Comparison of ENCODE assay signal across 19 cellular contexts in genomic region chr13:96898212-96898611, GRCh38.
A peak's percentile ranks its signal among the peaks of the same experiment; 100 is the strongest.
DNase-seq lines count a peak whose midpoint lies in the region; TF ChIP-seq lines count a peak whose summit lies in the region.
"Had no signal": no experiment of that assay in that cellular context is flagged by ENCODE, and none has a peak within 500 bp of the region (broad histone marks: within the 10 kb centered on the region; RNA-seq: fewer than 3 reads in every experiment).

No MANE protein-coding gene starts in this region.

- TF ChIP-seq CTCF in hepatocyte (IDR thresholded peaks at IDR 0.05; ENCODE audit: poor library complexity) = no peak

- H2AFZ ChIP-seq in ACC112 (ENCODE audit: low read length, unreplicated experiment) (no peak overlapping the region), hepatocyte (no peak overlapping the region)
- H2AFZ ChIP-seq: parathyroid adenoma had no signal

- H3K79me2 ChIP-seq in ACC112 (ENCODE audit: control insufficient read depth, insufficient read depth, low read length, unreplicated experiment) (no peaks in the 10 kb centered on the region), hepatocyte (no peaks in the 10 kb centered on the region)
- H3K79me2 ChIP-seq: parathyroid adenoma had no signal

- H3K36me3 ChIP-seq in ACC112 (ENCODE audit: insufficient read depth, low read length) (no peaks in the 10 kb centered on the region), SJCRH30 (no peaks in the 10 kb centered on the region), mesodermal cell (ENCODE audit: control insufficient read depth, insufficient read depth, low read length) (no peaks in the 10 kb centered on the region), hepatocyte (replicated peaks; ENCODE audit: insufficient read depth, low read depth) (no peaks in the 10 kb centered on the region)
- H3K36me3 ChIP-seq: esophagus squamous epithelium had no signal

- H3K9me2 ChIP-seq in hepatocyte (replicated peaks; ENCODE audit: insufficient read depth) = no peaks in the 10 kb centered on the region

- H3K4me1 ChIP-seq in ACC112 (ENCODE audit: control insufficient read depth, insufficient read depth, low read length, unreplicated experiment) (peaks cover 5% of the 10 kb centered on the region), SJCRH30 (peaks cover 14% of the 10 kb centered on the region), mesodermal cell (ENCODE audit: control insufficient read depth, insufficient read depth, low read length, poor library complexity, severe bottlenecking) (peaks cover 10% of the 10 kb centered on the region), hepatocyte (ENCODE audit: insufficient read depth) (peaks cover 5% of the 10 kb centered on the region)
- H3K4me1 ChIP-seq: esophagus squamous epithelium had no signal

- H3K4me3 ChIP-seq in ACC112 (ENCODE audit: low read depth, low read length) (peak overlapping the region; percentile 19; the same call in 1 of the 2 replicates), SJCRH30 (no peak overlapping the region), mesodermal cell (ENCODE audit: extremely low read depth, insufficient read depth, low read length, poor library complexity, severe bottlenecking) (no peak overlapping the region), hepatocyte (no peak overlapping the region)
- H3K4me3 ChIP-seq: esophagus squamous epithelium had no signal

- DNase-seq in SJCRH30 (peak in 1 of 2 experiments; percentile 26), dedifferentiated amniotic fluid mesenchymal stem cell (ENCODE audit: extremely low spot score) (peak; percentile 62), hepatocyte (ENCODE audit: low spot score) (no peak), NCI-H345 treated with DMSO at 0.1 percent for 48 hours (lab: John Stamatoyannopoulos, UW; ENCODE audit: unreplicated experiment) (no peak), NCI-H2029 treated with DMSO at 0.1 percent for 48 hours (lab: John Stamatoyannopoulos, UW) (no peak), NCI-H524 treated with DMSO at 0.1 percent for 48 hours (lab: John Stamatoyannopoulos, UW) (no peak)
- DNase-seq: activated CD4-positive, alpha-beta T cell treated with anti-CD3 and anti-CD28 coated beads for 48 hours; activated effector memory CD4-positive, alpha-beta T cell treated with Interleukin-2 at 50 U/mL for 16 hours; CD4-positive, CD25-positive, alpha-beta regulatory T cell; DMS79; esophagus squamous epithelium; naive B cell; NCI-H1105; NCI-H774; stimulated activated CD4-positive, alpha-beta T cell treated with anti-CD3 and anti-CD28 coated beads, Interleukin-12 subunit alpha, Interleukin-12 subunit beta, amount 100 ng/mL, for 4 hours had no signal

- peak overlapping the region; percentile 57 for H3K27ac ChIP-seq in ACC112 (ENCODE audit: low read depth, low read length)
- peak overlapping the region; percentile 81 for H3K27ac ChIP-seq in SJCRH30
- H3K27ac ChIP-seq in mesodermal cell (ENCODE audit: low read depth, low read length, severe bottlenecking) = peak overlapping the region; percentile 83
- no peak overlapping the region for H3K27ac ChIP-seq in hepatocyte
- H3K27ac ChIP-seq: KMS-11, parathyroid adenoma had no signal

- no peaks in the 10 kb centered on the region for H4K20me1 ChIP-seq in hepatocyte (ENCODE audit: insufficient read depth, poor library complexity, severe bottlenecking)

- H3K9me3 ChIP-seq in SJCRH30 (replicated peaks) (no peaks in the 10 kb centered on the region), mesodermal cell (ENCODE audit: control insufficient read depth, low read length) (no peaks in the 10 kb centered on the region), hepatocyte (ENCODE audit: low read depth) (no peaks in the 10 kb centered on the region)
- H3K9me3 ChIP-seq: esophagus squamous epithelium had no signal

- H3K4me2 ChIP-seq in hepatocyte = no peak overlapping the region
- H3K4me2 ChIP-seq: KMS-11 had no signal

- H3K27me3 ChIP-seq in ACC112 (ENCODE audit: insufficient read depth, low read length) = no peaks in the 10 kb centered on the region
- no peaks in the 10 kb centered on the region for H3K27me3 ChIP-seq in SJCRH30
- no peaks in the 10 kb centered on the region for H3K27me3 ChIP-seq in hepatocyte
